11 cellular contexts compared by ENCODE assay signal in the genomic region with DNA sequence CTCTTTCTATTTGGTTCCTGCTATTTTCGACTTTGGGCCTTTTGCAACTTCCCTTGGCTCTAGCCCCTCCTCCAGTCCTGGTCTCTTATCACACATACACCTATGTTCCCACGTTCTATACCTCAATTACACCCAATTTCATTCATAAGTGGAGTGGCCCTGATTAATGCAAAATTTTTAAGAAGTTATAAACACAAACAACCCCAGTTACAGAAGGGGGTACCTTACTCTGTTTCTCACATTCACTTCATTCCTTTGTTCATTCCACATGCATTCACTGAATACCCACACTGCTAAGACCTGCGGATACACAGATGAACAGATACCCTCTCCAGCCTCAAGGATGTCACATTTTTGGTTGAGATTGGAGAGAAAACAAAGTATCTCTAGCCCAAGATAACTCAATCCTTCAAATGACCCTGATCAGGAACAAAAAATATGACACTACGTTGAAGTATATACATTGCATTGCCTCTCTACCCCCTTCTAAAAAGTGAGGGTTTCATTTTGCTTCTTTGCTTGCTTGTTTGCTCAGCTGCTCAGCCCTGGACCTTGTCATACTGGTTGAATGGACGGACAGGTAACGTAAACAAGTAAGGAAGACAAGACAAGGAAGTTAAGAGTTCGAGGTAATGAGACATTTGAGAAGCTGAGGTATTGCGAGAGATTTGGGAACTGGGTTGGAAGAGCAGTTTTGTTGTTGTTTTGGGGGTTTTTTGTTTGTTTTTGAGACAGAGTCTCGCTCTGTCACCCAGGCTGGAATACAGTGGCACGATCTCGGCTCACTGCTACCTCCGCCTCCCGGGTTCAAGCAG. TPM values are rescaled to one million over a fixed set of nuclear protein-coding genes. Genes with fewer than 3 reads are reported as not detected.
DNase-seq lines count a peak whose midpoint lies in the region; ATAC-seq and TF ChIP-seq lines count a peak whose summit lies in the region.
"Had no signal": no experiment of that assay in that cellular context is flagged by ENCODE, and none has a peak within 500 bp of the region (broad histone marks: within the 10 kb centered on the region; RNA-seq: fewer than 3 reads in every experiment).

No MANE protein-coding gene starts in this region.

- no peaks in the 10 kb centered on the region for H3K36me3 Mint-ChIP-seq in activated naive CD4-positive, alpha-beta T cell treated with anti-CD3 and anti-CD28 coated beads for 36 hours (ENCODE audit: low read depth)
- no peaks in the 10 kb centered on the region for H3K36me3 Mint-ChIP-seq in activated naive CD4-positive, alpha-beta T cell treated with anti-CD3 and anti-CD28 coated beads, Interleukin-2, amount 50 U/mL, for 72 hours
- H3K36me3 Mint-ChIP-seq in effector memory CD8-positive, alpha-beta T cell (ENCODE audit: insufficient read depth), result peaks cover 18% of the 10 kb centered on the region

- peaks cover 5% of the 10 kb centered on the region for H3K4me1 ChIP-seq in effector memory CD4-positive, alpha-beta T cell (ENCODE audit: control insufficient read depth, insufficient read depth, low read length, poor library complexity, severe bottlenecking)
- H3K4me1 ChIP-seq in esophagus muscularis mucosa, result peaks cover 19 to 22% (median 20%) of the 10 kb centered on the region in 4 donors

- H3K4me3 Mint-ChIP-seq in activated naive CD4-positive, alpha-beta T cell treated with anti-CD3 and anti-CD28 coated beads for 36 hours, result no peak overlapping the region
- no peak overlapping the region for H3K4me3 Mint-ChIP-seq in effector memory CD8-positive, alpha-beta T cell
- peak overlapping the region; percentile 50 to 61 for H3K4me3 Mint-ChIP-seq in stimulated activated naive CD8-positive, alpha-beta T cell treated with anti-CD3 and anti-CD28 coated beads, Interleukin-15, amount 100 ng/mL, for 72 hours

- no peak overlapping the region for H3K4me3 ChIP-seq in effector memory CD4-positive, alpha-beta T cell (ENCODE audit: insufficient read depth, low read depth, low read length, poor library complexity, severe bottlenecking)
- H3K4me3 ChIP-seq in esophagus muscularis mucosa, result no peak overlapping the region
- H3K4me3 ChIP-seq: esophagus squamous epithelium had no signal

- no peak overlapping the region for H3K27ac ChIP-seq in effector memory CD4-positive, alpha-beta T cell (ENCODE audit: insufficient read depth, low read length, poor library complexity, severe bottlenecking)
- H3K27ac ChIP-seq in esophagus muscularis mucosa (replicated peaks in 1 of 4), result no peak overlapping the region

- H3K4me1 Mint-ChIP-seq in activated naive CD4-positive, alpha-beta T cell treated with anti-CD3 and anti-CD28 coated beads for 36 hours (ENCODE audit: low read depth), result peaks cover 52% of the 10 kb centered on the region
- H3K4me1 Mint-ChIP-seq in effector memory CD8-positive, alpha-beta T cell (ENCODE audit: low read depth in 2 of 2), result peaks cover 19% of the 10 kb centered on the region in 2 donors
- H3K4me1 Mint-ChIP-seq in stimulated activated naive CD8-positive, alpha-beta T cell treated with anti-CD3 and anti-CD28 coated beads, Interleukin-15, amount 100 ng/mL, for 72 hours, result peaks cover 62% of the 10 kb centered on the region

- no peak for TF ChIP-seq POLR2A in esophagus muscularis mucosa (IDR thresholded peaks at IDR 0.05; ENCODE audit: low read depth)

- peak overlapping the region; percentile 92 for H3K27ac Mint-ChIP-seq in activated naive CD4-positive, alpha-beta T cell treated with anti-CD3 and anti-CD28 coated beads for 36 hours
- H3K27ac Mint-ChIP-seq in activated naive CD4-positive, alpha-beta T cell treated with anti-CD3 and anti-CD28 coated beads, Interleukin-2, amount 50 U/mL, for 72 hours, result peak overlapping the region in 1 of 2 donors; percentile 80
- H3K27ac Mint-ChIP-seq in effector memory CD8-positive, alpha-beta T cell, result peak overlapping the region; percentile 23 to 24
- H3K27ac Mint-ChIP-seq in stimulated activated naive CD8-positive, alpha-beta T cell treated with anti-CD3 and anti-CD28 coated beads, Interleukin-15, amount 100 ng/mL, for 72 hours, result peak overlapping the region in 1 of 2 donors; percentile 81

- 75% methylated on average over 13 of the region's 13 CpGs for WGBS in esophagus muscularis mucosa

- ATAC-seq in activated naive CD4-positive, alpha-beta T cell treated with anti-CD3 and anti-CD28 coated beads, Interleukin-2, amount 50 U/mL, for 72 hours, result no peak
- ATAC-seq in effector memory CD8-positive, alpha-beta T cell (replicated peaks), result no peak
- ATAC-seq in stimulated activated naive CD8-positive, alpha-beta T cell treated with anti-CD3 and anti-CD28 coated beads, Interleukin-15, amount 100 ng/mL, for 72 hours, result no peak
- no peak for ATAC-seq in HG02642 (IDR thresholded peaks at IDR 0.05; ENCODE audit: poor library complexity, unreplicated experiment)

- no peaks in the 10 kb centered on the region for H3K36me3 ChIP-seq in effector memory CD4-positive, alpha-beta T cell (ENCODE audit: control insufficient read depth, insufficient read depth, low read length)
- no peaks in the 10 kb centered on the region for H3K36me3 ChIP-seq in esophagus muscularis mucosa
- H3K36me3 ChIP-seq: esophagus squamous epithelium had no signal

- intact Hi-C loops in activated naive CD4-positive, alpha-beta T cell treated with anti-CD3 and anti-CD28 coated beads for 36 hours (cut with micrococcal nuclease), result loop anchor here (5.0 to 10.0 kb wide), 4 partner anchors 103 to 1548 kb away; a partner anchor contains a TSS
- intact Hi-C loops in esophagus muscularis mucosa (cut with DNase I), result loop anchor here (10.0 kb wide), 1 partner anchor 330 kb away; no protein-coding TSS in a partner anchor

- no peaks in the 10 kb centered on the region for H3K9me3 ChIP-seq in effector memory CD4-positive, alpha-beta T cell (ENCODE audit: control insufficient read depth, low read length)
- no peaks in the 10 kb centered on the region for H3K9me3 ChIP-seq in esophagus muscularis mucosa
- H3K9me3 ChIP-seq: esophagus squamous epithelium had no signal

- no peaks in the 10 kb centered on the region for H3K27me3 Mint-ChIP-seq in activated naive CD4-positive, alpha-beta T cell treated with anti-CD3 and anti-CD28 coated beads for 36 hours (ENCODE audit: low read depth)
- H3K27me3 Mint-ChIP-seq in effector memory CD8-positive, alpha-beta T cell, result no peaks in the 10 kb centered on the region
- no peaks in the 10 kb centered on the region for H3K27me3 Mint-ChIP-seq in stimulated activated naive CD8-positive, alpha-beta T cell treated with anti-CD3 and anti-CD28 coated beads, Interleukin-15, amount 100 ng/mL, for 72 hours

- CTCF ChIA-PET in activated naive CD4-positive, alpha-beta T cell treated with anti-CD3 and anti-CD28 coated beads for 36 hours (lab: Charles Lee), result no interaction called here

- TF ChIP-seq EP300 in esophagus muscularis mucosa (IDR thresholded peaks at IDR 0.05), result no peak

- DNase-seq in activated naive CD4-positive, alpha-beta T cell treated with anti-CD3 and anti-CD28 coated beads for 36 hours, result no peak
- DNase-seq in activated naive CD4-positive, alpha-beta T cell treated with anti-CD3 and anti-CD28 coated beads, Interleukin-2, amount 50 U/mL, for 72 hours (ENCODE audit: low spot score in 2 of 2), result no peak
- DNase-seq in NCI-H748 treated with DMSO at 0.1 percent for 48 hours (lab: John Stamatoyannopoulos, UW), result peak; percentile 80
- DNase-seq in effector memory CD8-positive, alpha-beta T cell, result no peak
- no peak for DNase-seq in stimulated activated naive CD8-positive, alpha-beta T cell treated with anti-CD3 and anti-CD28 coated beads, Interleukin-15, amount 100 ng/mL, for 72 hours
- no peak for DNase-seq in effector memory CD4-positive, alpha-beta T cell
- DNase-seq in esophagus muscularis mucosa (ENCODE audit: extremely low spot score), result no peak
- DNase-seq: activated CD4-positive, CD25-positive, alpha-beta regulatory T cell; esophagus squamous epithelium had no signal

- no peaks in the 10 kb centered on the region for H3K27me3 ChIP-seq in effector memory CD4-positive, alpha-beta T cell (replicated peaks; ENCODE audit: control insufficient read depth, insufficient read depth, low read length, poor library complexity, severe bottlenecking)
- no peaks in the 10 kb centered on the region for H3K27me3 ChIP-seq in esophagus muscularis mucosa
- H3K27me3 ChIP-seq: esophagus squamous epithelium had no signal

- TF ChIP-seq CTCF in esophagus muscularis mucosa (IDR thresholded peaks at IDR 0.05), result no peak

- no peaks in the 10 kb centered on the region for H3K9me3 Mint-ChIP-seq in activated naive CD4-positive, alpha-beta T cell treated with anti-CD3 and anti-CD28 coated beads for 36 hours
- H3K9me3 Mint-ChIP-seq in activated naive CD4-positive, alpha-beta T cell treated with anti-CD3 and anti-CD28 coated beads, Interleukin-2, amount 50 U/mL, for 72 hours, result no peaks in the 10 kb centered on the region
- H3K9me3 Mint-ChIP-seq in effector memory CD8-positive, alpha-beta T cell, result no peaks in the 10 kb centered on the region
- no peaks in the 10 kb centered on the region for H3K9me3 Mint-ChIP-seq in stimulated activated naive CD8-positive, alpha-beta T cell treated with anti-CD3 and anti-CD28 coated beads, Interleukin-15, amount 100 ng/mL, for 72 hours

RNA-seq across cellular contexts. Expression of a gene that starts 3.6 kb away (rescaled TPM):
- 1 to 10 TPM; 8.5 to 8.9 TPM for total RNA-seq in activated naive CD4-positive, alpha-beta T cell treated with anti-CD3 and anti-CD28 coated beads for 36 hours
- total RNA-seq in activated naive CD4-positive, alpha-beta T cell treated with anti-CD3 and anti-CD28 coated beads, Interleukin-2, amount 50 U/mL, for 72 hours, result 10 to 100 TPM; 10.2 to 10.9 TPM
- 10 to 100 TPM; 29.1 to 43.5 (median 38.1) TPM for total RNA-seq in esophagus muscularis mucosa

RNA-seq across cellular contexts. Expression of a gene that starts 38.5 kb away (rescaled TPM):
- not detected for total RNA-seq in activated naive CD4-positive, alpha-beta T cell treated with anti-CD3 and anti-CD28 coated beads for 36 hours
- not detected for total RNA-seq in activated naive CD4-positive, alpha-beta T cell treated with anti-CD3 and anti-CD28 coated beads, Interleukin-2, amount 50 U/mL, for 72 hours
- under 1 TPM in 1 of 4 donors, not detected in 3; 0.33 TPM for total RNA-seq in esophagus muscularis mucosa
- total RNA-seq: esophagus squamous epithelium, OCI-LY7 had no signal

RNA-seq across cellular contexts. Expression of a gene that starts 57.3 kb away (rescaled TPM):
- not detected for total RNA-seq in activated naive CD4-positive, alpha-beta T cell treated with anti-CD3 and anti-CD28 coated beads for 36 hours
- not detected for total RNA-seq in activated naive CD4-positive, alpha-beta T cell treated with anti-CD3 and anti-CD28 coated beads, Interleukin-2, amount 50 U/mL, for 72 hours
- 1 to 10 TPM in 2 of 4 donors, not detected in 2; 1.1 to 2.2 TPM for total RNA-seq in esophagus muscularis mucosa
- total RNA-seq: OCI-LY7 had no signal

Comparison
In these comparisons a context has a peak if more than half of its experiments do, and no peak if none do; other contexts are left out.
1. H3K4me3 Mint-ChIP-seq: peak in stimulated activated naive CD8-positive, alpha-beta T cell treated with anti-CD3 and anti-CD28 coated beads, Interleukin-15, amount 100 ng/mL, for 72 hours (2 of 2); none in activated naive CD4-positive, alpha-beta T cell treated with anti-CD3 and anti-CD28 coated beads for 36 hours (single experiment) and effector memory CD8-positive, alpha-beta T cell (0 of 2).